1 cellular context compared by ENCODE assay signal in genomic region chr1:52403566-52404115, GRCh38.
A peak's percentile ranks its signal among the peaks of the same experiment; 100 is the strongest.
TF ChIP-seq lines count a peak whose summit lies in the region.

No MANE protein-coding gene starts in this region.

TF ChIP-seq in K562, 482 proteins besides CTCF, POLR2A, EP300 and RAD21 (continued from another document and continues in another):
- TF ChIP-seq, protein P1, sequence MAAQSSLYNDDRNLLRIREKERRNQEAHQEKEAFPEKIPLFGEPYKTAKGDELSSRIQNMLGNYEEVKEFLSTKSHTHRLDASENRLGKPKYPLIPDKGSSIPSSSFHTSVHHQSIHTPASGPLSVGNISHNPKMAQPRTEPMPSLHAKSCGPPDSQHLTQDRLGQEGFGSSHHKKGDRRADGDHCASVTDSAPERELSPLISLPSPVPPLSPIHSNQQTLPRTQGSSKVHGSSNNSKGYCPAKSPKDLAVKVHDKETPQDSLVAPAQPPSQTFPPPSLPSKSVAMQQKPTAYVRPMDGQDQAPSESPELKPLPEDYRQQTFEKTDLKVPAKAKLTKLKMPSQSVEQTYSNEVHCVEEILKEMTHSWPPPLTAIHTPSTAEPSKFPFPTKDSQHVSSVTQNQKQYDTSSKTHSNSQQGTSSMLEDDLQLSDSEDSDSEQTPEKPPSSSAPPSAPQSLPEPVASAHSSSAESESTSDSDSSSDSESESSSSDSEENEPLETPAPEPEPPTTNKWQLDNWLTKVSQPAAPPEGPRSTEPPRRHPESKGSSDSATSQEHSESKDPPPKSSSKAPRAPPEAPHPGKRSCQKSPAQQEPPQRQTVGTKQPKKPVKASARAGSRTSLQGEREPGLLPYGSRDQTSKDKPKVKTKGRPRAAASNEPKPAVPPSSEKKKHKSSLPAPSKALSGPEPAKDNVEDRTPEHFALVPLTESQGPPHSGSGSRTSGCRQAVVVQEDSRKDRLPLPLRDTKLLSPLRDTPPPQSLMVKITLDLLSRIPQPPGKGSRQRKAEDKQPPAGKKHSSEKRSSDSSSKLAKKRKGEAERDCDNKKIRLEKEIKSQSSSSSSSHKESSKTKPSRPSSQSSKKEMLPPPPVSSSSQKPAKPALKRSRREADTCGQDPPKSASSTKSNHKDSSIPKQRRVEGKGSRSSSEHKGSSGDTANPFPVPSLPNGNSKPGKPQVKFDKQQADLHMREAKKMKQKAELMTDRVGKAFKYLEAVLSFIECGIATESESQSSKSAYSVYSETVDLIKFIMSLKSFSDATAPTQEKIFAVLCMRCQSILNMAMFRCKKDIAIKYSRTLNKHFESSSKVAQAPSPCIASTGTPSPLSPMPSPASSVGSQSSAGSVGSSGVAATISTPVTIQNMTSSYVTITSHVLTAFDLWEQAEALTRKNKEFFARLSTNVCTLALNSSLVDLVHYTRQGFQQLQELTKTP (IDR thresholded peaks at IDR 0.05; ENCODE audit: low read depth in 1 of 2, partially characterized antibody in 2 of 2): peak; percentile 28 to 51
- peak; percentile 17; the same call in 1 of the 2 replicates for TF ChIP-seq TEAD4 (IDR thresholded peaks at IDR 0.05; ENCODE audit: low read length)
- no peak for TF ChIP-seq TEAD4 (CRISPR knock-in tag; IDR thresholded peaks at IDR 0.05; ENCODE audit: borderline replicate concordance)
- TF ChIP-seq HNRNPK (IDR thresholded peaks at IDR 0.05; ENCODE audit: low read depth, low read length, poor library complexity, severe bottlenecking): no peak
- TF ChIP-seq ZNF518B (CRISPR knock-in tag; IDR thresholded peaks at IDR 0.05): no peak
- no peak for TF ChIP-seq MTF1 (CRISPR knock-in tag; IDR thresholded peaks at IDR 0.05; ENCODE audit: borderline replicate concordance)
- TF ChIP-seq, protein P2, sequence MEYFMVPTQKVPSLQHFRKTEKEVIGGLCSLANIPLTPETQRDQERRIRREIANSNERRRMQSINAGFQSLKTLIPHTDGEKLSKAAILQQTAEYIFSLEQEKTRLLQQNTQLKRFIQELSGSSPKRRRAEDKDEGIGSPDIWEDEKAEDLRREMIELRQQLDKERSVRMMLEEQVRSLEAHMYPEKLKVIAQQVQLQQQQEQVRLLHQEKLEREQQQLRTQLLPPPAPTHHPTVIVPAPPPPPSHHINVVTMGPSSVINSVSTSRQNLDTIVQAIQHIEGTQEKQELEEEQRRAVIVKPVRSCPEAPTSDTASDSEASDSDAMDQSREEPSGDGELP (CRISPR knock-in tag; IDR thresholded peaks at IDR 0.05; ENCODE audit: borderline replicate concordance): no peak
- 0 out of 2 replicates have a peak, but pooled peaks have one; percentile 63 for TF ChIP-seq SMARCE1 (IDR thresholded peaks at IDR 0.05)
- no peak for TF ChIP-seq SRSF3 (IDR thresholded peaks at IDR 0.05; ENCODE audit: insufficient read depth, low read length)
- TF ChIP-seq NR3C1 (CRISPR knock-in tag; IDR thresholded peaks at IDR 0.05): no peak
- TF ChIP-seq, protein P3, sequence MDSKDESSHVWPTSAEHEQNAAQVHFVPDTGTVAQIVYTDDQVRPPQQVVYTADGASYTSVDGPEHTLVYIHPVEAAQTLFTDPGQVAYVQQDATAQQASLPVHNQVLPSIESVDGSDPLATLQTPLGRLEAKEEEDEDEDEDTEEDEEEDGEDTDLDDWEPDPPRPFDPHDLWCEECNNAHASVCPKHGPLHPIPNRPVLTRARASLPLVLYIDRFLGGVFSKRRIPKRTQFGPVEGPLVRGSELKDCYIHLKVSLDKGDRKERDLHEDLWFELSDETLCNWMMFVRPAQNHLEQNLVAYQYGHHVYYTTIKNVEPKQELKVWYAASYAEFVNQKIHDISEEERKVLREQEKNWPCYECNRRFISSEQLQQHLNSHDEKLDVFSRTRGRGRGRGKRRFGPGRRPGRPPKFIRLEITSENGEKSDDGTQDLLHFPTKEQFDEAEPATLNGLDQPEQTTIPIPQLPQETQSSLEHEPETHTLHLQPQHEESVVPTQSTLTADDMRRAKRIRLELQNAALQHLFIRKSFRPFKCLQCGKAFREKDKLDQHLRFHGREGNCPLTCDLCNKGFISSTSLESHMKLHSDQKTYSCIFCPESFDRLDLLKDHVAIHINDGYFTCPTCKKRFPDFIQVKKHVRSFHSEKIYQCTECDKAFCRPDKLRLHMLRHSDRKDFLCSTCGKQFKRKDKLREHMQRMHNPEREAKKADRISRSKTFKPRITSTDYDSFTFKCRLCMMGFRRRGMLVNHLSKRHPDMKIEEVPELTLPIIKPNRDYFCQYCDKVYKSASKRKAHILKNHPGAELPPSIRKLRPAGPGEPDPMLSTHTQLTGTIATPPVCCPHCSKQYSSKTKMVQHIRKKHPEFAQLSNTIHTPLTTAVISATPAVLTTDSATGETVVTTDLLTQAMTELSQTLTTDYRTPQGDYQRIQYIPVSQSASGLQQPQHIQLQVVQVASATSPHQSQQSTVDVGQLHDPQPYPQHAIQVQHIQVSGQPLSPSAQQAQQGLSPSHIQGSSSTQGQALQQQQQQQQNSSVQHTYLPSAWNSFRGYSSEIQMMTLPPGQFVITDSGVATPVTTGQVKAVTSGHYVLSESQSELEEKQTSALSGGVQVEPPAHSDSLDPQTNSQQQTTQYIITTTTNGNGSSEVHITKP (IDR thresholded peaks at IDR 0.05; ENCODE audit: partially characterized antibody): peak; percentile 94
- TF ChIP-seq PHF8 (IDR thresholded peaks at IDR 0.05; ENCODE audit: borderline replicate concordance, low read length): no peak
- TF ChIP-seq MAFG (tag; conservative IDR thresholded peaks at IDR 0.05): peak; percentile 86
- no peak for TF ChIP-seq TCF7L2 (IDR thresholded peaks at IDR 0.05; ENCODE audit: low read depth, low read length)
- no peak for TF ChIP-seq NFYB (IDR thresholded peaks at IDR 0.05; ENCODE audit: extremely low read depth, insufficient read length)
- TF ChIP-seq CEBPG (CRISPR knock-in tag; IDR thresholded peaks at IDR 0.05): no peak
- no peak for TF ChIP-seq CEBPG (tag; conservative IDR thresholded peaks at IDR 0.05 in 1 of 2, IDR thresholded peaks at IDR 0.05 in 1 of 2)
- no peak for TF ChIP-seq SMAD2 (IDR thresholded peaks at IDR 0.05; ENCODE audit: low read depth, low read length)
- TF ChIP-seq, protein P4, sequence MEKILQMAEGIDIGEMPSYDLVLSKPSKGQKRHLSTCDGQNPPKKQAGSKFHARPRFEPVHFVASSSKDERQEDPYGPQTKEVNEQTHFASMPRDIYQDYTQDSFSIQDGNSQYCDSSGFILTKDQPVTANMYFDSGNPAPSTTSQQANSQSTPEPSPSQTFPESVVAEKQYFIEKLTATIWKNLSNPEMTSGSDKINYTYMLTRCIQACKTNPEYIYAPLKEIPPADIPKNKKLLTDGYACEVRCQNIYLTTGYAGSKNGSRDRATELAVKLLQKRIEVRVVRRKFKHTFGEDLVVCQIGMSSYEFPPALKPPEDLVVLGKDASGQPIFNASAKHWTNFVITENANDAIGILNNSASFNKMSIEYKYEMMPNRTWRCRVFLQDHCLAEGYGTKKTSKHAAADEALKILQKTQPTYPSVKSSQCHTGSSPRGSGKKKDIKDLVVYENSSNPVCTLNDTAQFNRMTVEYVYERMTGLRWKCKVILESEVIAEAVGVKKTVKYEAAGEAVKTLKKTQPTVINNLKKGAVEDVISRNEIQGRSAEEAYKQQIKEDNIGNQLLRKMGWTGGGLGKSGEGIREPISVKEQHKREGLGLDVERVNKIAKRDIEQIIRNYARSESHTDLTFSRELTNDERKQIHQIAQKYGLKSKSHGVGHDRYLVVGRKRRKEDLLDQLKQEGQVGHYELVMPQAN (IDR thresholded peaks at IDR 0.05; ENCODE audit: borderline replicate concordance): no peak; the same call in 1 of the 2 replicates
- no peak for TF ChIP-seq KLF1 (tag; IDR thresholded peaks at IDR 0.05)
- peak; percentile 74; the same call in 1 of the 2 replicates for TF ChIP-seq ZC3H4 (CRISPR knock-in tag; IDR thresholded peaks at IDR 0.05; ENCODE audit: borderline replicate concordance)
- TF ChIP-seq MAFF (IDR thresholded peaks at IDR 0.05; ENCODE audit: low read length): peak; percentile 84
- TF ChIP-seq ZFP36 (IDR thresholded peaks at IDR 0.05; ENCODE audit: low read depth, low read length, partially characterized antibody): no peak
- no peak for TF ChIP-seq ZBTB34 (CRISPR knock-in tag; IDR thresholded peaks at IDR 0.05)
- no peak for TF ChIP-seq EP400 (IDR thresholded peaks at IDR 0.05)
- TF ChIP-seq NCOR1 (IDR thresholded peaks at IDR 0.05): peak; percentile 25; the same call in 1 of the 2 replicates
- no peak for TF ChIP-seq ZNF512 (tag; IDR thresholded peaks at IDR 0.05)
- TF ChIP-seq CREB1 (IDR thresholded peaks at IDR 0.05): peak; percentile 94
- TF ChIP-seq CREB1 (CRISPR knock-in tag; IDR thresholded peaks at IDR 0.05): peak; percentile 81; the same call in 1 of the 2 replicates
- TF ChIP-seq DMBX1 (CRISPR knock-in tag; IDR thresholded peaks at IDR 0.05; ENCODE audit: borderline replicate concordance): no peak
- TF ChIP-seq ZNF79 (CRISPR knock-in tag; IDR thresholded peaks at IDR 0.05; ENCODE audit: low read depth): no peak
- TF ChIP-seq OTX1 (CRISPR knock-in tag; IDR thresholded peaks at IDR 0.05): no peak
- peak; percentile 68 for TF ChIP-seq TAF1 (IDR thresholded peaks at IDR 0.05; ENCODE audit: control insufficient read depth, extremely low read depth, insufficient read depth, low read length, severe bottlenecking)
- peak; percentile 44 for TF ChIP-seq CXXC5 (CRISPR knock-in tag; IDR thresholded peaks at IDR 0.05)
- TF ChIP-seq, protein P5, sequence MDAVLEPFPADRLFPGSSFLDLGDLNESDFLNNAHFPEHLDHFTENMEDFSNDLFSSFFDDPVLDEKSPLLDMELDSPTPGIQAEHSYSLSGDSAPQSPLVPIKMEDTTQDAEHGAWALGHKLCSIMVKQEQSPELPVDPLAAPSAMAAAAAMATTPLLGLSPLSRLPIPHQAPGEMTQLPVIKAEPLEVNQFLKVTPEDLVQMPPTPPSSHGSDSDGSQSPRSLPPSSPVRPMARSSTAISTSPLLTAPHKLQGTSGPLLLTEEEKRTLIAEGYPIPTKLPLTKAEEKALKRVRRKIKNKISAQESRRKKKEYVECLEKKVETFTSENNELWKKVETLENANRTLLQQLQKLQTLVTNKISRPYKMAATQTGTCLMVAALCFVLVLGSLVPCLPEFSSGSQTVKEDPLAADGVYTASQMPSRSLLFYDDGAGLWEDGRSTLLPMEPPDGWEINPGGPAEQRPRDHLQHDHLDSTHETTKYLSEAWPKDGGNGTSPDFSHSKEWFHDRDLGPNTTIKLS (IDR thresholded peaks at IDR 0.05; ENCODE audit: borderline replicate concordance, low read depth): peak; percentile 86
- no peak for TF ChIP-seq CLOCK (CRISPR knock-in tag; IDR thresholded peaks at IDR 0.05; ENCODE audit: borderline replicate concordance)
